In genomic region chr15:85750319-85750806, GRCh38 we compare ENCODE assay signal across 9 cellular contexts. TPM values are rescaled to one million over a fixed set of nuclear protein-coding genes. Genes with fewer than 3 reads are reported as not detected.
DNase-seq lines count a peak whose midpoint lies in the region; ATAC-seq and TF ChIP-seq lines count a peak whose summit lies in the region.
"Had no signal": no experiment of that assay in that cellular context is flagged by ENCODE, and none has a peak within 500 bp of the region (broad histone marks: within the 10 kb centered on the region; RNA-seq: fewer than 3 reads in every experiment).

No MANE protein-coding gene starts in this region.

- H3K18ac ChIP-seq in IMR-90 (ENCODE audit: low read depth, low read length): no peak overlapping the region

- H3K4me2 ChIP-seq in IMR-90 (ENCODE audit: low read depth, low read length) (no peak overlapping the region), skeletal muscle satellite cell (ENCODE audit: low read length) (peak overlapping the region; percentile 28)

- H4K91ac ChIP-seq in IMR-90 (ENCODE audit: insufficient read depth, low read depth, low read length): no peak overlapping the region

- no peak overlapping the region for H3K23ac ChIP-seq in IMR-90 (ENCODE audit: low read depth, low read length)

- no peak overlapping the region for H3K14ac ChIP-seq in IMR-90 (replicated peaks; ENCODE audit: low read depth, low read length)

- dilution Hi-C loops in IMR-90 (cut with HindIII; ENCODE audit: low sequenced_read_pairs, unreplicated experiment): no loop called here

- peak; percentile 27 for ATAC-seq in IMR-90 (ENCODE audit: low read depth)

- TF ChIP-seq CTCF in IMR-90 (conservative IDR thresholded peaks at IDR 0.05; ENCODE audit: low read depth, low read length) (no peak), GM20000 (IDR thresholded peaks at IDR 0.05; ENCODE audit: extremely low read depth, missing control alignments) (no peak)

- H4K5ac ChIP-seq in IMR-90 (ENCODE audit: low read depth, low read length): no peak overlapping the region

- H3K9me3 ChIP-seq in IMR-90 (ENCODE audit: control insufficient read depth, insufficient read depth, low read length): no peaks in the 10 kb centered on the region
- H3K9me3 ChIP-seq in skeletal muscle satellite cell (replicated peaks; ENCODE audit: low read length): no peaks in the 10 kb centered on the region

- TF ChIP-seq RAD21 in IMR-90 (IDR thresholded peaks at IDR 0.05; ENCODE audit: low read length): no peak

- H3K27ac ChIP-seq in IMR-90 (ENCODE audit: insufficient read depth, low read length): no peak overlapping the region
- peak overlapping the region; percentile 89 for H3K27ac ChIP-seq in caudate nucleus (ENCODE audit: low read depth, low read length)

- CTCF ChIA-PET in IMR-90 (lab: Yijun Ruan, JAX) (no interaction called here), HEK293T (lab: Yijun Ruan, JAX) (no interaction called here)

- H2BK5ac ChIP-seq in IMR-90 (ENCODE audit: low read depth, low read length, poor library complexity, severe bottlenecking): no peak overlapping the region

- H2BK15ac ChIP-seq in IMR-90 (ENCODE audit: low read depth, low read length): no peak overlapping the region

- H2AK5ac ChIP-seq in IMR-90 (ENCODE audit: low read depth, low read length): no peak overlapping the region

- DNase-seq in IMR-90 (peak; percentile 8), caudate nucleus (lab: John Stamatoyannopoulos, UW) (peak in 44 of 61 donors; percentile 10 to 89 (median 55)), iris pigment epithelial cell (ENCODE audit: low read depth) (peak; percentile 49), NCI-H2227 (lab: John Stamatoyannopoulos, UW; ENCODE audit: unreplicated experiment) (no peak), GM20000 (ENCODE audit: low spot score) (no peak), COR-L47 (lab: John Stamatoyannopoulos, UW) (no peak), HEK293T (ENCODE audit: extremely low spot score) (no peak)
- DNase-seq: NCI-H2081 treated with DMSO at 0.1 percent for 48 hours had no signal

- H3K27me3 ChIP-seq in IMR-90 (ENCODE audit: control insufficient read depth, insufficient read depth, low read length) (no peaks in the 10 kb centered on the region), skeletal muscle satellite cell (ENCODE audit: control insufficient read depth, insufficient read depth, low read length) (no peaks in the 10 kb centered on the region)

- no peak overlapping the region for H2BK120ac ChIP-seq in IMR-90 (ENCODE audit: low read depth, low read length)

- H3K4me1 ChIP-seq in IMR-90 (ENCODE audit: control insufficient read depth, insufficient read depth, low read length) (no peaks in the 10 kb centered on the region), skeletal muscle satellite cell (ENCODE audit: control insufficient read depth, insufficient read depth, low read length) (peaks cover 16% of the 10 kb centered on the region)

- no peaks in the 10 kb centered on the region; the same call in 1 of the 2 replicates for H3K9me1 ChIP-seq in IMR-90 (ENCODE audit: insufficient read depth, low read length)

- POLR2A ChIA-PET in IMR-90 (lab: Charles Lee; ENCODE audit: unreplicated experiment) (no interaction called here), HEK293T (lab: Yijun Ruan, JAX) (no interaction called here)

- no peak overlapping the region for H4K8ac ChIP-seq in IMR-90 (ENCODE audit: low read depth in 2 of 2, low read length in 2 of 2)

- H3K56ac ChIP-seq in IMR-90 (ENCODE audit: extremely low read depth, insufficient read depth, low read length): no peak overlapping the region

- no peak for TF ChIP-seq POLR2A in IMR-90 (IDR thresholded peaks at IDR 0.05; ENCODE audit: low read depth, low read length)

- H3K9ac ChIP-seq in IMR-90 (ENCODE audit: low read depth, low read length) (no peak overlapping the region), skeletal muscle satellite cell (ENCODE audit: low read depth, low read length) (peak overlapping the region; percentile 0)

- H4K20me1 ChIP-seq in IMR-90 (ENCODE audit: insufficient read depth, low read length): no peaks in the 10 kb centered on the region

- H2AFZ ChIP-seq in IMR-90 (replicated peaks; ENCODE audit: low read length, poor library complexity): no peak overlapping the region

- no peak overlapping the region for H2AK9ac ChIP-seq in IMR-90 (replicated peaks; ENCODE audit: low read depth, low read length, poor library complexity)

- H2BK20ac ChIP-seq in IMR-90 (ENCODE audit: low read depth, low read length): no peak overlapping the region

- WGBS in IMR-90 (ENCODE audit: extremely low coverage in 2 of 2, insufficient read length in 1 of 2), 2 experiments: 52% methylated on average over 7 of the region's 13 CpGs; no CpG with 5 or more reads in 1 of the 2 experiments

- no peak overlapping the region for H3K4me3 ChIP-seq in IMR-90 (ENCODE audit: insufficient read depth, low read depth, low read length)
- no peak overlapping the region for H3K4me3 ChIP-seq in skeletal muscle satellite cell (ENCODE audit: low read length)

- BruUV-seq in IMR-90 (replicated peaks; lab: Mats Ljungman, UMichigan): no TSS peak

- intact Hi-C loops in IMR-90 (cut with micrococcal nuclease): no loop called here

- H3K36me3 ChIP-seq in IMR-90 (ENCODE audit: control insufficient read depth, insufficient read depth, low read length): peaks cover 15% of the 10 kb centered on the region
- H3K36me3 ChIP-seq in skeletal muscle satellite cell (ENCODE audit: insufficient read depth, low read length): peaks cover 30% of the 10 kb centered on the region

- in situ Hi-C loops in IMR-90 (cut with MboI; ENCODE audit: low sequenced_read_pairs): no loop called here

- H3K4ac ChIP-seq in IMR-90 (ENCODE audit: low read depth, low read length): no peak overlapping the region

- H3K79me1 ChIP-seq in IMR-90 (ENCODE audit: low read depth in 1 of 2, low read length in 2 of 2): no peaks in the 10 kb centered on the region; a peak in 2 of 4 replicates

TF ChIP-seq in IMR-90, 13 proteins besides CTCF, POLR2A, EP300 and RAD21:
- TF ChIP-seq USF2 (IDR thresholded peaks at IDR 0.05; ENCODE audit: low read depth, low read length) (no peak), CHD1 (IDR thresholded peaks at IDR 0.05; ENCODE audit: low read depth, low read length) (no peak)
TF ChIP-seq in IMR-90: peak in this region for 0.

TF ChIP-seq in HEK293T, 16 proteins besides CTCF, POLR2A, EP300 and RAD21:
- TF ChIP-seq CTBP1 (IDR thresholded peaks at IDR 0.05; ENCODE audit: borderline replicate concordance): no peak
- no peak for TF ChIP-seq PKNOX1 (IDR thresholded peaks at IDR 0.05)
- TF ChIP-seq FOXK2 (IDR thresholded peaks at IDR 0.05): no peak
- TF ChIP-seq HDGF (IDR thresholded peaks at IDR 0.05; ENCODE audit: borderline replicate concordance): no peak
- no peak for TF ChIP-seq SUZ12 (IDR thresholded peaks at IDR 0.05)
- TF ChIP-seq NFRKB (IDR thresholded peaks at IDR 0.05): no peak
- no peak for TF ChIP-seq ZNF384 (IDR thresholded peaks at IDR 0.05)
- no peak for TF ChIP-seq SP1 (IDR thresholded peaks at IDR 0.05)
- TF ChIP-seq TARDBP (IDR thresholded peaks at IDR 0.05): no peak
- TF ChIP-seq ARNT (IDR thresholded peaks at IDR 0.05): no peak
- no peak for TF ChIP-seq FOXM1 (IDR thresholded peaks at IDR 0.05; ENCODE audit: borderline replicate concordance)
- no peak for TF ChIP-seq L3MBTL2 (conservative IDR thresholded peaks at IDR 0.05)
- TF ChIP-seq FOXA1 (IDR thresholded peaks at IDR 0.05): no peak

RNA-seq across cellular contexts. Expression of gene KLHL25, which starts 44.4 kb away (rescaled TPM):
- total RNA-seq in IMR-90 (2012; rRNA removed): 2.7 and 2.8 TPM in 2 replicates
- 5.6 and 6.6 TPM in 2 replicates for polyA plus RNA-seq in IMR-90 (2012; rRNA removed)
- 2.8 and 5.4 TPM in 2 replicates for polyA plus RNA-seq in IMR-90 (2012; cell fraction: cytosol; rRNA removed)
- 6.6 and 15.9 TPM in 2 replicates for polyA plus RNA-seq in IMR-90 (2012; cell fraction: nucleus; rRNA removed; ENCODE audit: low replicate concordance)
- total RNA-seq in skeletal muscle satellite cell (2012; rRNA removed): 3.0 and 3.1 TPM in 2 replicates

Comparison
In these comparisons a context has a peak if more than half of its experiments do, and no peak if none do; other contexts are left out.
1. DNase-seq: peak in IMR-90 (single experiment), caudate nucleus (44 of 61) and iris pigment epithelial cell (single experiment); none in NCI-H2227 (single experiment), GM20000 (single experiment), COR-L47 (single experiment) and HEK293T (single experiment).